Comparison of ENCODE assay signal across 19 cellular contexts in the genomic region with DNA sequence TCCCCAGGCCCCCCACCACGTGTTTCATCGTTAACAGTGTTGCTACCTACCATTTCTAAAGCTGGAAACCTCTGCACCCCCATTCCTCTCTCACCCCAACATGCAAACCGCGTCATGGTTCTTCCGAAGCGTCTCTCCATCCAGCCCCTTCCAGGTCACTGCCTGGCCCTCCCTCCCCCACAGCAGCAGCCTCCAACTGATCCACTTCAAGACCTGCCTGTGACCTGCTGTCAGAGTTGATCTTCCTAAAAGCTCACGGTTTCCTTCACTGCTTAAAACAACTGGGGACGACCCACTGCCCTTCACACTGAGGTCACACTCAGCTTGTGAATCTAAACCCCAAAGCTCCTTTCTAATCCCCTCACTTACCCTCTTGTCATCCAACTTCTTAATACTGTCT. TPM values are rescaled to one million over a fixed set of nuclear protein-coding genes. Genes with fewer than 3 reads are reported as not detected.
DNase-seq lines count a peak whose midpoint lies in the region; ATAC-seq and TF ChIP-seq lines count a peak whose summit lies in the region.
"Had no signal": no experiment of that assay in that cellular context is flagged by ENCODE, and none has a peak within 500 bp of the region (broad histone marks: within the 10 kb centered on the region; RNA-seq: fewer than 3 reads in every experiment).

No MANE protein-coding gene starts in this region.

- ATAC-seq in CD8-positive, alpha-beta T cell = no peak
- ATAC-seq in natural killer cell (no peak), HG03025 (IDR thresholded peaks at IDR 0.05; ENCODE audit: low FRiP score, unreplicated experiment) (no peak), GM19324 (IDR thresholded peaks at IDR 0.05; ENCODE audit: low FRiP score, unreplicated experiment) (no peak)
- ATAC-seq: lower lobe of right lung had no signal

- H3K9me3 Mint-ChIP-seq in activated CD4-positive, alpha-beta T cell treated with anti-CD3 and anti-CD28 coated beads, Interleukin-2, amount 10 ng/mL, durations not matched to agents 24 days and 14 days = no peaks in the 10 kb centered on the region
- no peaks in the 10 kb centered on the region for H3K9me3 Mint-ChIP-seq in activated CD4-positive, alpha-beta T cell treated with anti-CD3 and anti-CD28 coated beads, Interleukin-2, amount 10 ng/mL, durations not matched to agents 7 days and 5 days
- no peaks in the 10 kb centered on the region for H3K9me3 Mint-ChIP-seq in CD8-positive, alpha-beta T cell
- no peaks in the 10 kb centered on the region for H3K9me3 Mint-ChIP-seq in activated T-helper 2 cell treated with anti-CD3 and anti-CD28 coated beads, Interferon-gamma antibody, Interleukin-2, Interleukin-4, amounts not matched to agents 10 μg/mL and 5 μg/mL and 100 μg/mL, durations not matched to agents 14 hours and 24 hours and 36 hours
- H3K9me3 Mint-ChIP-seq in natural killer cell = no peaks in the 10 kb centered on the region
- H3K9me3 Mint-ChIP-seq: CD14-positive monocyte, immature natural killer cell, nephron had no signal

- H3K27ac Mint-ChIP-seq in activated CD4-positive, alpha-beta T cell treated with anti-CD3 and anti-CD28 coated beads, Interleukin-2, amount 10 ng/mL, durations not matched to agents 24 days and 14 days = peak overlapping the region; percentile 87
- H3K27ac Mint-ChIP-seq in activated CD4-positive, alpha-beta T cell treated with anti-CD3 and anti-CD28 coated beads, Interleukin-2, amount 10 ng/mL, durations not matched to agents 7 days and 5 days = no peak overlapping the region
- H3K27ac Mint-ChIP-seq in CD8-positive, alpha-beta T cell = peak overlapping the region; percentile 32
- peak overlapping the region; percentile 83 for H3K27ac Mint-ChIP-seq in activated T-helper 2 cell treated with anti-CD3 and anti-CD28 coated beads, Interferon-gamma antibody, Interleukin-2, Interleukin-4, amounts not matched to agents 10 μg/mL and 5 μg/mL and 100 μg/mL, durations not matched to agents 14 hours and 24 hours and 36 hours
- peak overlapping the region; percentile 21 to 56 for H3K27ac Mint-ChIP-seq in natural killer cell
- H3K27ac Mint-ChIP-seq: immature natural killer cell, nephron had no signal

- POLR2A ChIA-PET in activated CD4-positive, alpha-beta T cell treated with anti-CD3 and anti-CD28 coated beads, Interleukin-2, amount 10 ng/mL, durations not matched to agents 7 days and 5 days (lab: Charles Lee) = no interaction called here
- POLR2A ChIA-PET in CD8-positive, alpha-beta T cell (lab: Charles Lee) = no interaction called here

- DNase-seq in activated CD4-positive, alpha-beta T cell treated with anti-CD3 and anti-CD28 coated beads, Interleukin-2, amount 10 ng/mL, durations not matched to agents 24 days and 14 days = no peak
- no peak for DNase-seq in activated CD4-positive, alpha-beta T cell treated with anti-CD3 and anti-CD28 coated beads, Interleukin-2, amount 10 ng/mL, durations not matched to agents 7 days and 5 days
- no peak for DNase-seq in CD8-positive, alpha-beta T cell
- no peak for DNase-seq in activated T-helper 2 cell treated with anti-CD3 and anti-CD28 coated beads, Interferon-gamma antibody, Interleukin-2, Interleukin-4, amounts not matched to agents 10 μg/mL and 5 μg/mL and 100 μg/mL, durations not matched to agents 14 hours and 24 hours and 36 hours (ENCODE audit: low spot score)
- DNase-seq in natural killer cell (no peak), caudate nucleus (lab: John Stamatoyannopoulos, UW) (no peak)
- DNase-seq: DMS79 treated with DMSO at 0.1 percent for 48 hours, esophagus squamous epithelium, HCEC 1CT, immature natural killer cell, lower lobe of right lung, NCI-H2171 treated with DMSO at 0.1 percent for 48 hours, NCI-H774, retina had no signal

- H3K27me3 ChIP-seq in CD8-positive, alpha-beta T cell (ENCODE audit: insufficient read depth, low read length) = no peaks in the 10 kb centered on the region
- H3K27me3 ChIP-seq: esophagus squamous epithelium, vagina had no signal

- H3K36me3 ChIP-seq in CD8-positive, alpha-beta T cell (ENCODE audit: insufficient read depth, low read length) = no peaks in the 10 kb centered on the region
- H3K36me3 ChIP-seq: lower lobe of right lung, vagina had no signal

- intact Hi-C loops in activated CD4-positive, alpha-beta T cell treated with anti-CD3 and anti-CD28 coated beads, Interleukin-2, amount 10 ng/mL, durations not matched to agents 24 days and 14 days (cut with micrococcal nuclease) = loop anchor here (2.0 kb wide), 2 partner anchors 14 to 52 kb away; no protein-coding TSS in a partner anchor
- intact Hi-C loops in CD8-positive, alpha-beta T cell (cut with DNase I, micrococcal nuclease) = no loop called here
- intact Hi-C loops in activated T-helper 2 cell treated with anti-CD3 and anti-CD28 coated beads, Interferon-gamma antibody, Interleukin-2, Interleukin-4, amounts not matched to agents 10 μg/mL and 5 μg/mL and 100 μg/mL, durations not matched to agents 14 hours and 24 hours and 36 hours (cut with micrococcal nuclease) = loop anchor here (2.0 kb wide), 2 partner anchors 14 to 68 kb away; no protein-coding TSS in a partner anchor
- intact Hi-C loops in natural killer cell (cut with micrococcal nuclease) = no loop called here

- H3K36me3 Mint-ChIP-seq in activated CD4-positive, alpha-beta T cell treated with anti-CD3 and anti-CD28 coated beads, Interleukin-2, amount 10 ng/mL, durations not matched to agents 24 days and 14 days (ENCODE audit: low read depth) = peaks cover 23% of the 10 kb centered on the region
- peaks cover 10% of the 10 kb centered on the region for H3K36me3 Mint-ChIP-seq in activated CD4-positive, alpha-beta T cell treated with anti-CD3 and anti-CD28 coated beads, Interleukin-2, amount 10 ng/mL, durations not matched to agents 7 days and 5 days (ENCODE audit: low read depth)
- H3K36me3 Mint-ChIP-seq in CD8-positive, alpha-beta T cell = peaks cover 5% of the 10 kb centered on the region
- H3K36me3 Mint-ChIP-seq in activated T-helper 2 cell treated with anti-CD3 and anti-CD28 coated beads, Interferon-gamma antibody, Interleukin-2, Interleukin-4, amounts not matched to agents 10 μg/mL and 5 μg/mL and 100 μg/mL, durations not matched to agents 14 hours and 24 hours and 36 hours (ENCODE audit: low read depth) = peaks cover 15% of the 10 kb centered on the region
- H3K36me3 Mint-ChIP-seq in natural killer cell = no peaks in the 10 kb centered on the region
- H3K36me3 Mint-ChIP-seq: immature natural killer cell had no signal

- H3K9me3 ChIP-seq in CD8-positive, alpha-beta T cell (ENCODE audit: low read length) = no peaks in the 10 kb centered on the region
- H3K9me3 ChIP-seq: esophagus squamous epithelium, lower lobe of right lung, vagina had no signal

- CTCF ChIA-PET in activated CD4-positive, alpha-beta T cell treated with anti-CD3 and anti-CD28 coated beads, Interleukin-2, amount 10 ng/mL, durations not matched to agents 7 days and 5 days (lab: Charles Lee) = interaction anchor here (0.9 to 3.0 kb wide), 9 partner anchors 8 to 124 kb away, joined by 3 to 17 read pairs (median 5); no protein-coding TSS in a partner anchor
- CTCF ChIA-PET in CD8-positive, alpha-beta T cell (lab: Charles Lee) = interaction anchor here (0.7 to 1.5 kb wide), 5 partner anchors 11 to 124 kb away, joined by 3 to 4 read pairs (median 4); no protein-coding TSS in a partner anchor

- H3K4me3 ChIP-seq in CD8-positive, alpha-beta T cell (ENCODE audit: low read depth, low read length) = no peak overlapping the region
- H3K4me3 ChIP-seq: esophagus squamous epithelium, lower lobe of right lung, vagina had no signal

- no peak for TF ChIP-seq CTCF in CD8-positive, alpha-beta T cell (IDR thresholded peaks at IDR 0.05)
- no peak for TF ChIP-seq CTCF in natural killer cell (IDR thresholded peaks at IDR 0.05)

- H3K4me3 Mint-ChIP-seq in activated CD4-positive, alpha-beta T cell treated with anti-CD3 and anti-CD28 coated beads, Interleukin-2, amount 10 ng/mL, durations not matched to agents 24 days and 14 days = peak overlapping the region; percentile 21
- H3K4me3 Mint-ChIP-seq in activated CD4-positive, alpha-beta T cell treated with anti-CD3 and anti-CD28 coated beads, Interleukin-2, amount 10 ng/mL, durations not matched to agents 7 days and 5 days = no peak overlapping the region
- H3K4me3 Mint-ChIP-seq in CD8-positive, alpha-beta T cell = no peak overlapping the region
- no peak overlapping the region for H3K4me3 Mint-ChIP-seq in activated T-helper 2 cell treated with anti-CD3 and anti-CD28 coated beads, Interferon-gamma antibody, Interleukin-2, Interleukin-4, amounts not matched to agents 10 μg/mL and 5 μg/mL and 100 μg/mL, durations not matched to agents 14 hours and 24 hours and 36 hours (ENCODE audit: low read depth)
- H3K4me3 Mint-ChIP-seq in natural killer cell = no peak overlapping the region
- H3K4me3 Mint-ChIP-seq: CD14-positive monocyte, immature natural killer cell, nephron had no signal

- peaks cover 62% of the 10 kb centered on the region for H3K4me1 Mint-ChIP-seq in activated CD4-positive, alpha-beta T cell treated with anti-CD3 and anti-CD28 coated beads, Interleukin-2, amount 10 ng/mL, durations not matched to agents 24 days and 14 days
- peaks cover 78% of the 10 kb centered on the region for H3K4me1 Mint-ChIP-seq in activated CD4-positive, alpha-beta T cell treated with anti-CD3 and anti-CD28 coated beads, Interleukin-2, amount 10 ng/mL, durations not matched to agents 7 days and 5 days
- H3K4me1 Mint-ChIP-seq in CD8-positive, alpha-beta T cell (ENCODE audit: low read depth) = peaks cover 90% of the 10 kb centered on the region
- H3K4me1 Mint-ChIP-seq in activated T-helper 2 cell treated with anti-CD3 and anti-CD28 coated beads, Interferon-gamma antibody, Interleukin-2, Interleukin-4, amounts not matched to agents 10 μg/mL and 5 μg/mL and 100 μg/mL, durations not matched to agents 14 hours and 24 hours and 36 hours (ENCODE audit: low read depth) = peaks cover 71% of the 10 kb centered on the region
- H3K4me1 Mint-ChIP-seq in natural killer cell = peaks cover 76 to 92% of the 10 kb centered on the region in 2 donors

- no peaks in the 10 kb centered on the region for H3K27me3 Mint-ChIP-seq in activated CD4-positive, alpha-beta T cell treated with anti-CD3 and anti-CD28 coated beads, Interleukin-2, amount 10 ng/mL, durations not matched to agents 24 days and 14 days
- no peaks in the 10 kb centered on the region for H3K27me3 Mint-ChIP-seq in activated CD4-positive, alpha-beta T cell treated with anti-CD3 and anti-CD28 coated beads, Interleukin-2, amount 10 ng/mL, durations not matched to agents 7 days and 5 days
- H3K27me3 Mint-ChIP-seq in CD8-positive, alpha-beta T cell (ENCODE audit: low read depth) = no peaks in the 10 kb centered on the region
- no peaks in the 10 kb centered on the region for H3K27me3 Mint-ChIP-seq in activated T-helper 2 cell treated with anti-CD3 and anti-CD28 coated beads, Interferon-gamma antibody, Interleukin-2, Interleukin-4, amounts not matched to agents 10 μg/mL and 5 μg/mL and 100 μg/mL, durations not matched to agents 14 hours and 24 hours and 36 hours (ENCODE audit: low read depth)
- H3K27me3 Mint-ChIP-seq in natural killer cell (ENCODE audit: low read depth in 2 of 2) = no peaks in the 10 kb centered on the region

- peaks cover 60% of the 10 kb centered on the region for H3K4me1 ChIP-seq in CD8-positive, alpha-beta T cell (ENCODE audit: insufficient read depth, low read length)

- no peak overlapping the region for H3K27ac ChIP-seq in CD8-positive, alpha-beta T cell (ENCODE audit: low read depth, low read length)
- no peak overlapping the region for H3K27ac ChIP-seq in caudate nucleus (ENCODE audit: low read depth, low read length)
- H3K27ac ChIP-seq: esophagus squamous epithelium, lower lobe of right lung, vagina had no signal

RNA-seq across cellular contexts. Expression of a gene that starts 47.7 kb away (rescaled TPM):
- total RNA-seq in activated CD4-positive, alpha-beta T cell treated with anti-CD3 and anti-CD28 coated beads, Interleukin-2, amount 10 ng/mL, durations not matched to agents 24 days and 14 days = 127 and 136 TPM in 2 replicates
- 100 to 1,000 TPM; 160 to 170 TPM for total RNA-seq in activated CD4-positive, alpha-beta T cell treated with anti-CD3 and anti-CD28 coated beads, Interleukin-2, amount 10 ng/mL, durations not matched to agents 7 days and 5 days
- 10 to 100 TPM; 69.9 to 71.5 TPM for total RNA-seq in CD8-positive, alpha-beta T cell
- 119 and 127 TPM in 2 replicates for total RNA-seq in activated T-helper 2 cell treated with anti-CD3 and anti-CD28 coated beads, Interferon-gamma antibody, Interleukin-2, Interleukin-4, amounts not matched to agents 10 μg/mL and 5 μg/mL and 100 μg/mL, durations not matched to agents 14 hours and 24 hours and 36 hours
- total RNA-seq in natural killer cell = 10 to 100 TPM; 64.5 to 78.4 (median 70.4) TPM

Comparison
In these comparisons a context has a peak if more than half of its experiments do, and no peak if none do; other contexts are left out.
1. intact Hi-C loops: an anchor here in activated CD4-positive, alpha-beta T cell treated with anti-CD3 and anti-CD28 coated beads, Interleukin-2, amount 10 ng/mL, durations not matched to agents 24 days and 14 days (2.0 kb wide) and activated T-helper 2 cell treated with anti-CD3 and anti-CD28 coated beads, Interferon-gamma antibody, Interleukin-2, Interleukin-4, amounts not matched to agents 10 μg/mL and 5 μg/mL and 100 μg/mL, durations not matched to agents 14 hours and 24 hours and 36 hours (2.0 kb wide); none called in CD8-positive, alpha-beta T cell and natural killer cell.